ENCODE assay signal across 22 cellular contexts in the genomic region with DNA sequence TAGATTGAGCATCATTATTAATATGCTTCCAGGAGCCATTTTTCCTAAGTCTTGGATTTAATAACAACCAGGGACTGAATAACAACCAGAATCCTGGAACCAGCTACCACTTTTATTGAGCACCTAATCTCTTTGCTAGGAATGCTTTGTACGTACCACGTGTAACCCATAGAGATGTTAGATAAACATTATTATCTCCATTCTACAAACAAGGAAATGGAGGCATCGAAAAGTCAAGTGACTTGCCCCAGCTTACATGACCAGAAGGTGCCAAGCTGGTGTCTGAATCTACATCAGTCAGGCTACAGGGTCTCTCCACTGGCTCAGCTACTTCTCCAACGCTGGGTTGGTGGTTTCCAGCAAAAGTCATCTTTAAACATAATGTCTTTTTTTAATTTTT.
"Had no signal": no experiment of that assay in that cellular context is flagged by ENCODE, and none has a peak within 500 bp of the region (broad histone marks: within the 10 kb centered on the region; RNA-seq: fewer than 3 reads in every experiment).

No MANE protein-coding gene starts in this region.

- H3K27ac ChIP-seq: coronary artery, neural progenitor cell, prostate gland, sigmoid colon, spleen, thoracic aorta, tibial nerve, upper lobe of right lung, uterus had no signal

- DNase-seq: dermis blood vessel endothelial cell; effector memory CD4-positive, alpha-beta T cell; esophagus squamous epithelium; naive thymus-derived CD4-positive, alpha-beta T cell; right cardiac atrium; sigmoid colon; spleen; stimulated activated CD4-positive, alpha-beta T cell treated with anti-CD3 and anti-CD28 coated beads, Interleukin-4, amount 100 ng/mL, for 4 hours; stimulated activated naive CD8-positive, alpha-beta T cell treated with anti-CD3 and anti-CD28 coated beads, Interleukin-15, Interleukin-2, amounts not matched to agents 100 U/mL and 50 U/mL, for 24 hours; upper lobe of right lung; uterus had no signal

- H3K27me3 ChIP-seq: esophagus squamous epithelium, neural progenitor cell, sigmoid colon, spleen, tibial nerve, upper lobe of right lung, uterus had no signal

- H3K4me3 ChIP-seq: coronary artery, esophagus squamous epithelium, lung, neural progenitor cell, prostate gland, sigmoid colon, spleen, thoracic aorta, tibial nerve, upper lobe of right lung, uterus had no signal

- H3K9me3 ChIP-seq: esophagus squamous epithelium, prostate gland, sigmoid colon, thoracic aorta, tibial nerve, upper lobe of right lung, uterus had no signal

- H3K36me3 ChIP-seq: esophagus squamous epithelium, neural progenitor cell, prostate gland, sigmoid colon, spleen, thoracic aorta, tibial nerve, upper lobe of right lung, uterus had no signal

- ATAC-seq: left lobe of liver; naive thymus-derived CD4-positive, alpha-beta T cell; right cardiac atrium; stimulated activated memory B cell treated with anti-CD40 and anti-IgM and Interleukin-4, amounts not matched to agents 10 μg/mL and 1 μg/mL and 100 μg/mL, for 72 hours; stimulated activated naive CD8-positive, alpha-beta T cell treated with anti-CD3 and anti-CD28 coated beads, Interleukin-15, Interleukin-2, amounts not matched to agents 100 U/mL and 50 U/mL, for 24 hours; upper lobe of right lung had no signal

- FAIRE-seq: endothelial cell of umbilical vein, frontal cortex, keratinocyte had no signal

- H3K4me1 ChIP-seq: neural progenitor cell, prostate gland, sigmoid colon, uterus had no signal

- H3K4me2 ChIP-seq: neural progenitor cell had no signal

- H2AFZ ChIP-seq: neural progenitor cell had no signal
